8 cellular contexts compared by ENCODE assay signal in genomic region chr6:11198663-11199603, GRCh38. TPM values are rescaled to one million over a fixed set of nuclear protein-coding genes. Genes with fewer than 3 reads are reported as not detected.
A peak's percentile ranks its signal among the peaks of the same experiment; 100 is the strongest.
DNase-seq lines count a peak whose midpoint lies in the region; ATAC-seq and TF ChIP-seq lines count a peak whose summit lies in the region.

No MANE protein-coding gene starts in this region.

- TF ChIP-seq CTCF in fibroblast of villous mesenchyme (IDR thresholded peaks at IDR 0.05; ENCODE audit: insufficient read depth, low read depth, low read length), result no peak
- TF ChIP-seq CTCF in upper lobe of right lung (IDR thresholded peaks at IDR 0.05), result no peak

- intact Hi-C loops in upper lobe of right lung (cut with DNase I), result no loop called here

- H3K4me1 ChIP-seq in upper lobe of right lung, result peaks cover 97% of the 10 kb centered on the region

- ATAC-seq in SK-N-SH treated with all-trans-retinoic acid at 6 μM for 48 hours, result no peak
- no peak for ATAC-seq in upper lobe of right lung
- ATAC-seq in HG02938 (IDR thresholded peaks at IDR 0.05; ENCODE audit: unreplicated experiment), result no peak
- ATAC-seq in GM21786 (IDR thresholded peaks at IDR 0.05; ENCODE audit: unreplicated experiment), result no peak

- peak overlapping the region; percentile 7 for H3K27ac ChIP-seq in upper lobe of right lung

- peak; percentile 5 for DNase-seq in stimulated activated CD4-positive, alpha-beta T cell treated with anti-CD3 and anti-CD28 coated beads, Interleukin-2, amount 100 ng/mL, for 4 hours (ENCODE audit: low read depth)
- DNase-seq in stimulated activated CD4-positive, alpha-beta T cell treated with anti-CD3 and anti-CD28 coated beads, Interleukin-2, amount 100 ng/mL, for 24 hours, result no peak
- DNase-seq in fibroblast of villous mesenchyme (ENCODE audit: low read depth) (peak; percentile 79), upper lobe of right lung (no peak), ecto neural progenitor cell (ENCODE audit: low spot score) (no peak)

- H3K9me3 ChIP-seq in upper lobe of right lung, result no peaks in the 10 kb centered on the region

- no peaks in the 10 kb centered on the region for H3K27me3 ChIP-seq in upper lobe of right lung

- H3K36me3 ChIP-seq in upper lobe of right lung, result peaks cover 53% of the 10 kb centered on the region

- H3K4me3 ChIP-seq in fibroblast of villous mesenchyme (ENCODE audit: low read depth, low read length), result no peak overlapping the region
- no peak overlapping the region for H3K4me3 ChIP-seq in upper lobe of right lung

TF ChIP-seq in SK-N-SH treated with all-trans-retinoic acid at 6 μM for 48 hours, 23 proteins besides CTCF, POLR2A, EP300 and RAD21:
- TF ChIP-seq, protein P1, sequence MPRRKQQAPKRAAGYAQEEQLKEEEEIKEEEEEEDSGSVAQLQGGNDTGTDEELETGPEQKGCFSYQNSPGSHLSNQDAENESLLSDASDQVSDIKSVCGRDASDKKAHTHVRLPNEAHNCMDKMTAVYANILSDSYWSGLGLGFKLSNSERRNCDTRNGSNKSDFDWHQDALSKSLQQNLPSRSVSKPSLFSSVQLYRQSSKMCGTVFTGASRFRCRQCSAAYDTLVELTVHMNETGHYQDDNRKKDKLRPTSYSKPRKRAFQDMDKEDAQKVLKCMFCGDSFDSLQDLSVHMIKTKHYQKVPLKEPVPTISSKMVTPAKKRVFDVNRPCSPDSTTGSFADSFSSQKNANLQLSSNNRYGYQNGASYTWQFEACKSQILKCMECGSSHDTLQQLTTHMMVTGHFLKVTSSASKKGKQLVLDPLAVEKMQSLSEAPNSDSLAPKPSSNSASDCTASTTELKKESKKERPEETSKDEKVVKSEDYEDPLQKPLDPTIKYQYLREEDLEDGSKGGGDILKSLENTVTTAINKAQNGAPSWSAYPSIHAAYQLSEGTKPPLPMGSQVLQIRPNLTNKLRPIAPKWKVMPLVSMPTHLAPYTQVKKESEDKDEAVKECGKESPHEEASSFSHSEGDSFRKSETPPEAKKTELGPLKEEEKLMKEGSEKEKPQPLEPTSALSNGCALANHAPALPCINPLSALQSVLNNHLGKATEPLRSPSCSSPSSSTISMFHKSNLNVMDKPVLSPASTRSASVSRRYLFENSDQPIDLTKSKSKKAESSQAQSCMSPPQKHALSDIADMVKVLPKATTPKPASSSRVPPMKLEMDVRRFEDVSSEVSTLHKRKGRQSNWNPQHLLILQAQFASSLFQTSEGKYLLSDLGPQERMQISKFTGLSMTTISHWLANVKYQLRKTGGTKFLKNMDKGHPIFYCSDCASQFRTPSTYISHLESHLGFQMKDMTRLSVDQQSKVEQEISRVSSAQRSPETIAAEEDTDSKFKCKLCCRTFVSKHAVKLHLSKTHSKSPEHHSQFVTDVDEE (CRISPR knock-in tag; IDR thresholded peaks at IDR 0.05), result no peak
- TF ChIP-seq ISL1 (CRISPR knock-in tag; IDR thresholded peaks at IDR 0.05) (0 out of 2 replicates have a peak, but pooled peaks have one; percentile 16), ZFP3 (CRISPR knock-in tag; IDR thresholded peaks at IDR 0.05) (0 out of 2 replicates have a peak, but pooled peaks have one; percentile 6)

RNA-seq across cellular contexts. Expression of gene NEDD9, which starts 33.5 kb away (rescaled TPM):
- total RNA-seq in fibroblast of villous mesenchyme (27.1 and 29.8 TPM in 2 replicates), upper lobe of right lung (194 TPM)

Comparison
In these comparisons a context has a peak if more than half of its experiments do, and no peak if none do; other contexts are left out.
1. DNase-seq: peak in stimulated activated CD4-positive, alpha-beta T cell treated with anti-CD3 and anti-CD28 coated beads, Interleukin-2, amount 100 ng/mL, for 4 hours (single experiment) and fibroblast of villous mesenchyme (single experiment); none in stimulated activated CD4-positive, alpha-beta T cell treated with anti-CD3 and anti-CD28 coated beads, Interleukin-2, amount 100 ng/mL, for 24 hours (0 of 2), upper lobe of right lung (single experiment) and ecto neural progenitor cell (single experiment).